In the genomic region with DNA sequence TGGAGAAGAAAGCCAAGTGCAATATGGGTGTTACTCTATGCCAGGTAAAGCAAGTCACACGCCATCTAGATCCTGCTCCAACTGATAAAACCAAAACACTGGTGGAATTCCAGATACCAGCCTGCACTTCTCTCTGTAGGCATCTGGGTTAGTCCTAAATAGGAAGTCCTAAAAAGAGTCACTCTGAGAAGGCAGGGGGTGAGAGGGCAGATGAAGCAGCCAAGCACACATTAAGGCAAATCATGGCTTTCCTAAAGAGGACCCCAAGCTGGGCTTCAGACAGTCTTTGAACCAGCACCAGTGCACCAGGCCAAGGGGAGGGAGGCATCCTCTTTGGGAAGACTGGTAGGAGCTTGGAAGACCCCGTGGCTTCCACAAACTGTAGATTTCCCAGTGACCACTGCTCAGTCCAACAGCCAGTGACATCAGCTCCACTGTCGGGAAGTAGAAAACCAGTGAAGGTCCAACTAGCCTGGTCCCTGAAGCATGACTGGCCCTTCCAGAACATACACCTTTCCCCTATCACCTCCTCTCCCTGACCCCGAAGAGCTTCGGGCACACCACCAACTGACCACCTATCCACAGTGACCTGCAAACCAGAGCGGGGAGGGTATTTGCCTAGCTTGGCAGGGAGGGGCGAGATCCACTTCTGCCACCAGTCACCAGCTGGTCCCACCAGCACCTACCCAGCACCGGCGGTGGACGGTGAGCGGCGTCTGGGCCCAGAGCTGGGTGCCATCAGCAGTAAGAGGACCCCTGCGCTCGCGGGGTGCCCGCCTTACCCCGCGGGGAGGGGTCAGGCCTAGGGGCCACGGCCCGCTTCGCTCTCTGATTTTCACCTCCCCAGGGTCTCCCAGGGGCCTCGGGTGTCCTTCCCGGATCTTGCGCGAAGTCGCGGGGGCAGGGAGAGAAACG, we compare ENCODE assay signal across 1 cellular context.
A peak's percentile ranks its signal among the peaks of the same experiment; 100 is the strongest.
TF ChIP-seq lines count a peak whose summit lies in the region.

No MANE protein-coding gene starts in this region.

TF ChIP-seq in GM12878, 131 proteins besides CTCF, POLR2A, EP300 and RAD21 (continued from another document):
- TF ChIP-seq NBN (IDR thresholded peaks at IDR 0.05) (0 out of 2 replicates have a peak, but pooled peaks have one; percentile 39), HDGF (IDR thresholded peaks at IDR 0.05) (0 out of 2 replicates have a peak, but pooled peaks have one; percentile 49), EED (IDR thresholded peaks at IDR 0.05; ENCODE audit: low read depth) (0 out of 2 replicates have a peak, but pooled peaks have one; percentile 22), MXI1 (IDR thresholded peaks at IDR 0.05; ENCODE audit: low read depth, low read length) (0 out of 2 replicates have a peak, but pooled peaks have one; percentile 41), SMC3 (IDR thresholded peaks at IDR 0.05; ENCODE audit: borderline replicate concordance, low read length) (peak; percentile 14; the same call in 1 of the 2 replicates), SPI1 (IDR thresholded peaks at IDR 0.05; ENCODE audit: borderline replicate concordance, insufficient read depth, low read depth, low read length) (no peak), CHD1 (IDR thresholded peaks at IDR 0.05; ENCODE audit: low read depth, low read length) (0 out of 2 replicates have a peak, but pooled peaks have one; percentile 55), IKZF2 (IDR thresholded peaks at IDR 0.05) (peak in 1 of 2 experiments; percentile 39; a peak in 1 of 4 replicates), CBX3 (IDR thresholded peaks at IDR 0.05; ENCODE audit: borderline replicate concordance, low read depth) (no peak), MTA2 (IDR thresholded peaks at IDR 0.05; ENCODE audit: low read depth) (0 out of 2 replicates have a peak, but pooled peaks have one; percentile 30)
- TF ChIP-seq, protein P1, sequence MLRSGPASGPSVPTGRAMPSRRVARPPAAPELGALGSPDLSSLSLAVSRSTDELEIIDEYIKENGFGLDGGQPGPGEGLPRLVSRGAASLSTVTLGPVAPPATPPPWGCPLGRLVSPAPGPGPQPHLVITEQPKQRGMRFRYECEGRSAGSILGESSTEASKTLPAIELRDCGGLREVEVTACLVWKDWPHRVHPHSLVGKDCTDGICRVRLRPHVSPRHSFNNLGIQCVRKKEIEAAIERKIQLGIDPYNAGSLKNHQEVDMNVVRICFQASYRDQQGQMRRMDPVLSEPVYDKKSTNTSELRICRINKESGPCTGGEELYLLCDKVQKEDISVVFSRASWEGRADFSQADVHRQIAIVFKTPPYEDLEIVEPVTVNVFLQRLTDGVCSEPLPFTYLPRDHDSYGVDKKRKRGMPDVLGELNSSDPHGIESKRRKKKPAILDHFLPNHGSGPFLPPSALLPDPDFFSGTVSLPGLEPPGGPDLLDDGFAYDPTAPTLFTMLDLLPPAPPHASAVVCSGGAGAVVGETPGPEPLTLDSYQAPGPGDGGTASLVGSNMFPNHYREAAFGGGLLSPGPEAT (IDR thresholded peaks at IDR 0.05; ENCODE audit: low read depth) = peak; percentile 32; the same call in 1 of the 2 replicates
- TF ChIP-seq, protein P2, sequence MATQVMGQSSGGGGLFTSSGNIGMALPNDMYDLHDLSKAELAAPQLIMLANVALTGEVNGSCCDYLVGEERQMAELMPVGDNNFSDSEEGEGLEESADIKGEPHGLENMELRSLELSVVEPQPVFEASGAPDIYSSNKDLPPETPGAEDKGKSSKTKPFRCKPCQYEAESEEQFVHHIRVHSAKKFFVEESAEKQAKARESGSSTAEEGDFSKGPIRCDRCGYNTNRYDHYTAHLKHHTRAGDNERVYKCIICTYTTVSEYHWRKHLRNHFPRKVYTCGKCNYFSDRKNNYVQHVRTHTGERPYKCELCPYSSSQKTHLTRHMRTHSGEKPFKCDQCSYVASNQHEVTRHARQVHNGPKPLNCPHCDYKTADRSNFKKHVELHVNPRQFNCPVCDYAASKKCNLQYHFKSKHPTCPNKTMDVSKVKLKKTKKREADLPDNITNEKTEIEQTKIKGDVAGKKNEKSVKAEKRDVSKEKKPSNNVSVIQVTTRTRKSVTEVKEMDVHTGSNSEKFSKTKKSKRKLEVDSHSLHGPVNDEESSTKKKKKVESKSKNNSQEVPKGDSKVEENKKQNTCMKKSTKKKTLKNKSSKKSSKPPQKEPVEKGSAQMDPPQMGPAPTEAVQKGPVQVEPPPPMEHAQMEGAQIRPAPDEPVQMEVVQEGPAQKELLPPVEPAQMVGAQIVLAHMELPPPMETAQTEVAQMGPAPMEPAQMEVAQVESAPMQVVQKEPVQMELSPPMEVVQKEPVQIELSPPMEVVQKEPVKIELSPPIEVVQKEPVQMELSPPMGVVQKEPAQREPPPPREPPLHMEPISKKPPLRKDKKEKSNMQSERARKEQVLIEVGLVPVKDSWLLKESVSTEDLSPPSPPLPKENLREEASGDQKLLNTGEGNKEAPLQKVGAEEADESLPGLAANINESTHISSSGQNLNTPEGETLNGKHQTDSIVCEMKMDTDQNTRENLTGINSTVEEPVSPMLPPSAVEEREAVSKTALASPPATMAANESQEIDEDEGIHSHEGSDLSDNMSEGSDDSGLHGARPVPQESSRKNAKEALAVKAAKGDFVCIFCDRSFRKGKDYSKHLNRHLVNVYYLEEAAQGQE (IDR thresholded peaks at IDR 0.05; ENCODE audit: low read depth, low read length) = no peak
